ENCODE assay signal across 8 cellular contexts in the genomic region with DNA sequence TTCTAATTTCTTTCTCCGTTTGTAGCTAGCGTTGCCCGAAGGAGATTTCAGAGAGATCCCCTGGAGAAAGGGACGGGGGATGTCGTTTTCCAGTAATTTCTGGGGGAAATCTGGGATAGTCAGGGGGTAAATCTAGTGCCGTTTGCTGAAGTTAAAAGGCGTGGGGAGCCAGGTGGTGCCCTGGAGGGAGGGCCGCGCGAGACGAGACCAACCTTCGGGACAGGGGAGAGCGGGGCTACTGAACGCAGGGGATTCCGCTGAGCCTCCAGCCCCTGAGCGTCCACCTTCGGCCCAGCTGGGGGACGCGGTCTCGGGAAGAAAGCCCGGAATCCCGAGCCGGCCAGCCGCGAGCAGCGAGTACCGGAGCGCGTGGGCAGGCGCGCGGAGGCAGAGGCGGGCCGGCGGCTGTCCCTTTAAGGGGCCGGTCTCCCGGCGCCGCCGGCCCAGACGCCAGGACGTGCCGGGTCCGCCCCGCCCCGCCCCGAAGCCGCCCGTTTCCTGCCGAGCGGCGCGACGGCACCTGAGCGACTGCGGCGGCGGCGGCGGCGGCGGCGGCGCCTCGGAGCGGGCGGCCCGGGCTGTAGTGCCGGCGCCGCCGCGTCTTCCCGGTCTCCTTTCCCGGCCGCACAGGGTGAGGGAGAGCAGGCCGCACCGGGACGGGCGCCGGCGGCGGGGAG. TPM values are rescaled to one million over a fixed set of nuclear protein-coding genes. Genes with fewer than 3 reads are reported as not detected.
DNase-seq lines count a peak whose midpoint lies in the region; ATAC-seq lines count a peak whose summit lies in the region.

A gene with protein sequence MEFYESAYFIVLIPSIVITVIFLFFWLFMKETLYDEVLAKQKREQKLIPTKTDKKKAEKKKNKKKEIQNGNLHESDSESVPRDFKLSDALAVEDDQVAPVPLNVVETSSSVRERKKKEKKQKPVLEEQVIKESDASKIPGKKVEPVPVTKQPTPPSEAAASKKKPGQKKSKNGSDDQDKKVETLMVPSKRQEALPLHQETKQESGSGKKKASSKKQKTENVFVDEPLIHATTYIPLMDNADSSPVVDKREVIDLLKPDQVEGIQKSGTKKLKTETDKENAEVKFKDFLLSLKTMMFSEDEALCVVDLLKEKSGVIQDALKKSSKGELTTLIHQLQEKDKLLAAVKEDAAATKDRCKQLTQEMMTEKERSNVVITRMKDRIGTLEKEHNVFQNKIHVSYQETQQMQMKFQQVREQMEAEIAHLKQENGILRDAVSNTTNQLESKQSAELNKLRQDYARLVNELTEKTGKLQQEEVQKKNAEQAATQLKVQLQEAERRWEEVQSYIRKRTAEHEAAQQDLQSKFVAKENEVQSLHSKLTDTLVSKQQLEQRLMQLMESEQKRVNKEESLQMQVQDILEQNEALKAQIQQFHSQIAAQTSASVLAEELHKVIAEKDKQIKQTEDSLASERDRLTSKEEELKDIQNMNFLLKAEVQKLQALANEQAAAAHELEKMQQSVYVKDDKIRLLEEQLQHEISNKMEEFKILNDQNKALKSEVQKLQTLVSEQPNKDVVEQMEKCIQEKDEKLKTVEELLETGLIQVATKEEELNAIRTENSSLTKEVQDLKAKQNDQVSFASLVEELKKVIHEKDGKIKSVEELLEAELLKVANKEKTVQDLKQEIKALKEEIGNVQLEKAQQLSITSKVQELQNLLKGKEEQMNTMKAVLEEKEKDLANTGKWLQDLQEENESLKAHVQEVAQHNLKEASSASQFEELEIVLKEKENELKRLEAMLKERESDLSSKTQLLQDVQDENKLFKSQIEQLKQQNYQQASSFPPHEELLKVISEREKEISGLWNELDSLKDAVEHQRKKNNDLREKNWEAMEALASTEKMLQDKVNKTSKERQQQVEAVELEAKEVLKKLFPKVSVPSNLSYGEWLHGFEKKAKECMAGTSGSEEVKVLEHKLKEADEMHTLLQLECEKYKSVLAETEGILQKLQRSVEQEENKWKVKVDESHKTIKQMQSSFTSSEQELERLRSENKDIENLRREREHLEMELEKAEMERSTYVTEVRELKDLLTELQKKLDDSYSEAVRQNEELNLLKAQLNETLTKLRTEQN (N-terminal part only) (plus strand): TSS at position 484 of the 677 bp plus-strand sequence. CDS start 31,842 bp downstream, outside the sequence.

- DNase-seq in ACHN = peak; percentile 83
- peak; percentile 88 for DNase-seq in NCI-H345 (lab: John Stamatoyannopoulos, UW)
- peak; percentile 74 for DNase-seq in activated CD4-positive, alpha-beta T cell treated with anti-CD3 and anti-CD28 coated beads for 1 hour
- peak; percentile 88 for DNase-seq in cerebellum (ENCODE audit: low spot score)
- peak; percentile 70 for DNase-seq in kidney glomerular epithelial cell (lab: John Stamatoyannopoulos, UW)
- peak; percentile 55 to 75 for DNase-seq in stimulated activated CD4-positive, alpha-beta T cell treated with anti-CD3 and anti-CD28 coated beads, Interleukin-1b, Interleukin-23, amount 100 ng/mL, for 1 hour (ENCODE audit: low read depth in 2 of 2)

- ATAC-seq in GM18868 (IDR thresholded peaks at IDR 0.05; ENCODE audit: unreplicated experiment) = peak; percentile 80
- ATAC-seq in HG03103 (IDR thresholded peaks at IDR 0.05; ENCODE audit: low read depth, unreplicated experiment) = peak; percentile 68

- in situ Hi-C loops in ACHN (cut with HindIII; ENCODE audit: low pct_ligation_motif_present, low pct_unique_long_range_greater_than_20kb, low sequenced_read_pairs) = no loop called here

RNA-seq across cellular contexts. Expression of the gene that starts here (rescaled TPM):
- total RNA-seq in cerebellum = 88.5 TPM

Comparison
In these comparisons a context has a peak if more than half of its experiments do, and no peak if none do; other contexts are left out.
1. Peak in every context shown above with its lines: DNase-seq and ATAC-seq.